Comparison of ENCODE assay signal across 7 cellular contexts in the genomic region with DNA sequence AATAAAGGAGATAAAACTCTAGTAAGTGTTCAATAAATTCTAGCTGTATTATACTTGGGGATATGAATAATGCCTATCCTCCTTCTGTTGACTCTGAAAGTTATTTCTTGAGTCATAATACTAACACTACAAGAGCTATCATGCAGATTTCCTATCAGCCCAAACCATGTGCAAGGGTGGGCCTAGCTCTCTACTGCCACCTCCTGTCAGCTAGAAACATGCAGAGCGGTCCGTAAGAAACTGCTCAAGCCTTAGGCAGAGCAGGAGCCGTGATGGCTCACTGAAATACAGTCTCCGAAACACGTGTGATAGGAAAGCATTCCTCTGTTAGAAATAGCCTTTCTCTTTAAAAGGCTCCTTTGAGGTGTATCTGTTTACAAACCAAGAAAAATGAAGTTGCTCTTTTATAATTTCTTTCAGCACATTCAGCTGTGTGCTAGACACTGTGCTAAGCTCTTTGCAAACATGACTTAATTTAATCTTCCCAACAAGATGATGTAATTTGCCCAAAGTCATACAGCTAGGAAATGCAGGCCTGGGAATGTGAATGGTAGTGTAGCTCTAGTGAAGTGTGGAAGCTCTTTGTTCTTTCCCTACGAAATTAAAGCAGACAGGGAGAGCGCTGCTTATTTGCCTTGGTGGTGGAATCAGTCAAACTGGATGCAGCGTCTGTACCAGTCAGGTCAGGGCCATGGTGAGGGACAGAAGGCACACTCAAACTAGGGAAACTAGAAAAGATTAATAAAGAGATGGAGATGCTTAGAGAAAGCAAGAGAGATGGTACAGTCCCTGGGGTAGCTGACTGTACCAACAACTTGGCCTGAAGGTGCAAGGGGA. TPM values are rescaled to one million over a fixed set of nuclear protein-coding genes. Genes with fewer than 3 reads are reported as not detected.
DNase-seq lines count a peak whose midpoint lies in the region; TF ChIP-seq lines count a peak whose summit lies in the region.

No MANE protein-coding gene starts in this region.

- no peak overlapping the region for H3K4me3 ChIP-seq in NB4 (ENCODE audit: low read depth, low read length)
- no peak overlapping the region for H3K4me3 ChIP-seq in astrocyte of the spinal cord (ENCODE audit: low read depth, low read length)
- H3K4me3 ChIP-seq in iPS DF 6.9 (ENCODE audit: low read length), result no peak overlapping the region

- H3K9me3 Mint-ChIP-seq in HFFc6, result no peaks in the 10 kb centered on the region

- no CpG with 5 or more reads among the region's 8 CpGs for WGBS in iPS DF 6.9 (ENCODE audit: insufficient coverage, insufficient read length)

- no peak overlapping the region for H3K4me3 Mint-ChIP-seq in HFFc6

- H3K36me3 ChIP-seq in iPS DF 6.9 (ENCODE audit: control insufficient read depth, insufficient read depth, low read length), result no peaks in the 10 kb centered on the region

- no peak for TF ChIP-seq POLR2A in NB4 (IDR thresholded peaks at IDR 0.05; ENCODE audit: extremely low read depth, insufficient read length)

- peaks cover 15% of the 10 kb centered on the region for H3K4me1 Mint-ChIP-seq in HFFc6 (ENCODE audit: low read depth)

- peak; percentile 97 for TF ChIP-seq CTCF in GM12873 (IDR thresholded peaks at IDR 0.05; ENCODE audit: insufficient read depth, low read depth, low read length, missing control alignments)
- TF ChIP-seq CTCF in HFFc6 (IDR thresholded peaks at IDR 0.05), result peak; percentile 97
- peak; percentile 99 for TF ChIP-seq CTCF in NB4 (IDR thresholded peaks at IDR 0.05; ENCODE audit: low read depth, low read length)
- peak; percentile 99 for TF ChIP-seq CTCF in astrocyte of the spinal cord (IDR thresholded peaks at IDR 0.05; ENCODE audit: low read depth, low read length)

- H3K27ac ChIP-seq in iPS DF 6.9 (ENCODE audit: low read length), result no peak overlapping the region

- H3K27me3 ChIP-seq in iPS DF 6.9 (ENCODE audit: control insufficient read depth, insufficient read depth, low read length), result no peaks in the 10 kb centered on the region

- DNase-seq in HFFc6 (peak; percentile 85), NB4 (ENCODE audit: low read depth) (peak; percentile 84), T1000 (lab: John Stamatoyannopoulos, UW) (peak; percentile 20), astrocyte of the spinal cord (ENCODE audit: low read depth, low spot score) (peak; percentile 88), iPS DF 6.9 (ENCODE audit: low read depth, low spot score) (peak; percentile 43)
- peak; percentile 43 to 53 for DNase-seq in stimulated activated CD4-positive, alpha-beta T cell treated with anti-CD3 and anti-CD28 coated beads, Interleukin-12 subunit alpha, Interleukin-12 subunit beta, amount 100 ng/mL, for 24 hours (ENCODE audit: low read depth in 2 of 2)

- H3K9me3 ChIP-seq in iPS DF 6.9 (ENCODE audit: control insufficient read depth, insufficient read depth, low read length), result no peaks in the 10 kb centered on the region

- no peaks in the 10 kb centered on the region for H3K36me3 Mint-ChIP-seq in HFFc6 (ENCODE audit: low read depth)

- in situ Hi-C loops in astrocyte of the spinal cord (cut with HindIII; ENCODE audit: low sequenced_read_pairs), result no loop called here

- no peaks in the 10 kb centered on the region for H3K4me1 ChIP-seq in iPS DF 6.9 (ENCODE audit: control insufficient read depth, insufficient read depth, low read length)

- H3K27ac Mint-ChIP-seq in HFFc6, result no peak overlapping the region; the same call in 1 of the 2 replicates

- no peaks in the 10 kb centered on the region for H3K27me3 Mint-ChIP-seq in HFFc6 (ENCODE audit: insufficient read depth)

RNA-seq across cellular contexts. Expression of a gene that starts 43.1 kb away (rescaled TPM):
- 10 to 100 TPM; 18.5 to 23.0 (median 21.1) TPM for total RNA-seq in HFFc6 (2021; fragmentation: NEBNext Ultra II Directional; extraction: Animal tissue kit (Norgen Biotek cat#: 25700))

Comparison
In these comparisons a context has a peak if more than half of its experiments do, and no peak if none do; other contexts are left out.
1. DNase-seq: peak in every context shown above with its lines; median percentile 88 in astrocyte of the spinal cord; 85 in HFFc6; 84 in NB4; 48 in stimulated activated CD4-positive, alpha-beta T cell treated with anti-CD3 and anti-CD28 coated beads, Interleukin-12 subunit alpha, Interleukin-12 subunit beta, amount 100 ng/mL, for 24 hours; 43 in iPS DF 6.9; 20 in T1000.